In the genomic region with DNA sequence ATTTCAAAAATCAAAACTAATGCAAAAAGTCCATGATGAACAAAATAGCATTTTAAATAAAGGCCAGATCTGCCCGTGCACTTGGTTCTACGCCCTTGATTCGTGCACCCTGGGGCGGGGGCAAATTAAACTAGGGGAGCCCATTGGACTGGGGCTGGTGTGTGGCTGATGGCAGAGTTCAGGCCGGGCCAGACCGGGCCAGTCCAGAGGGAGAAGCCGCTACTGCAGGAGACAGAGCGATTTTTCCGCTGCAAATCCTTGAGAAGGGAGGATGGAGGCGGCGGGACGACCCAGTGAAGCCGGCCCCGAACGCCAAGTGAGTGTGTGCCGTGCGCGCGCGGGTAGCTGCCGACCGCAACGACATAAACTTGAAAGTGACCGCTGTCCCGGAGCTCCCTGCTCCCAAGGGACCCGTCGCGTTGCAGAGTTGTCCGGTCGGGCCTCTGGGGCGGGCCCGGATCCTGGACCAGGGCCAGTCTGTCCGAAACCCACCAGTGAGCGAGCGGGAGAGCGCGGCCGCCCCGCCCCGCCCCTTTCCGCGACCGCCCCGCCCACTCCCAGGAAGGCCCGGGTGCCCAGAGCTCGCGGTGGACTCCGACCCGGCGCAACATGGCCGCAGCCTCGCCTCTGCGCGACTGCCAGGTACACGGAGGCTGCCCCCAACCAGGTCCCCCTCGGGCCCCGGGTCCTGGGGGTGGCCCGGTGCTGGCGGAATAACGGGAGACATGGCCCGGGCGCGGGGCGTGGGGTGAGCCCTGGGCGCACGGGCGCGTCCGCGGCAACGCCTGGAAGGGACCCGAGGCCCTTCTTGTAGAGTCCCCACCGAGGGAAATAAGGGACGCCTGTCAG, we compare ENCODE assay signal across 8 cellular contexts. TPM values are rescaled to one million over a fixed set of nuclear protein-coding genes. Genes with fewer than 3 reads are reported as not detected.
A peak's percentile ranks its signal among the peaks of the same experiment; 100 is the strongest.
DNase-seq lines count a peak whose midpoint lies in the region; ATAC-seq and TF ChIP-seq lines count a peak whose summit lies in the region.

A gene (plus strand): TSS at position 578 of the 849 bp plus-strand sequence. CDS start 32 bp downstream, at position 610.

- peaks cover 14 to 15% of the 10 kb centered on the region in 2 donors for H3K27me3 Mint-ChIP-seq in CD8-positive, alpha-beta memory T cell
- H3K27me3 Mint-ChIP-seq in T-cell: peaks cover 20 to 21% of the 10 kb centered on the region in 2 donors

- CTCF ChIA-PET in CD8-positive, alpha-beta memory T cell (lab: Charles Lee): interaction anchor here (0.9 to 1.5 kb wide), 5 partner anchors 17 to 153 kb away, joined by 3 to 4 read pairs (median 3); a partner anchor contains a TSS
- CTCF ChIA-PET in T-cell (lab: Charles Lee): interaction anchor here in 1 of 2 donors (1.0 kb wide), 1 partner anchor 17 kb away, joined by 3 read pairs; a partner anchor contains a TSS

- H3K27ac Mint-ChIP-seq in CD8-positive, alpha-beta memory T cell: peak within 1 kb of the TSS; percentile 50 to 95 (median 72)
- peak within 1 kb of the TSS; percentile 64 to 65 for H3K27ac Mint-ChIP-seq in T-cell

- POLR2A ChIA-PET in CD8-positive, alpha-beta memory T cell (lab: Charles Lee): interaction anchor here (1.8 kb wide), 1 partner anchor 17 kb away, joined by 5 read pairs; a partner anchor contains a TSS
- POLR2A ChIA-PET in T-cell (lab: Charles Lee): interaction anchor here in 1 of 2 donors (0.6 to 1.2 kb wide), 3 partner anchors 17 to 853 kb away, joined by 3 to 11 read pairs (median 4); no protein-coding TSS in a partner anchor

- no peaks in the 10 kb centered on the region for H3K9me3 ChIP-seq in CD8-positive, alpha-beta memory T cell (ENCODE audit: low read length)
- peaks cover 0 to 6% (median 0%) of the 10 kb centered on the region in 11 donors for H3K9me3 ChIP-seq in heart right ventricle
- H3K9me3 ChIP-seq in parathyroid adenoma (ENCODE audit: control insufficient read depth, low read length): no peaks in the 10 kb centered on the region

- peak within 1 kb of the TSS; percentile 98 for H2AFZ ChIP-seq in parathyroid adenoma

- ATAC-seq in GM19455 (IDR thresholded peaks at IDR 0.05; ENCODE audit: unreplicated experiment) (peak; percentile 86), T-cell (replicated peaks in 1 of 4) (peak; percentile 82 to 90 (median 86)), heart right ventricle (peak; percentile 97 to 99 (median 98))

- peaks cover 4% of the 10 kb centered on the region for H3K4me1 ChIP-seq in CD8-positive, alpha-beta memory T cell (ENCODE audit: insufficient read depth, low read length)
- H3K4me1 ChIP-seq in heart right ventricle (peaks cover 0 to 39% (median 29%) of the 10 kb centered on the region in 9 donors), parathyroid adenoma (no peaks in the 10 kb centered on the region)

- 1% methylated on average over 72 to 73 of the region's 74 CpGs for WGBS in heart right ventricle, 2 donors

- intact Hi-C loops in heart right ventricle (cut with DNase I): loop anchor here in 2 of 10 donors (2.0 to 5.0 kb wide), 2 partner anchors 17 to 35 kb away; a partner anchor contains a TSS

- peak; percentile 33 to 71 (median 59) for DNase-seq in CD8-positive, alpha-beta memory T cell
- DNase-seq in T-cell: peak in 24 of 34 experiments; percentile 15 to 54 (median 38)
- DNase-seq in anterior cingulate cortex (lab: John Stamatoyannopoulos, UW): peak in 57 of 58 donors; percentile 25 to 89 (median 74)
- peak; percentile 96 for DNase-seq in heart right ventricle
- no peak for DNase-seq in NCI-H2107 (lab: John Stamatoyannopoulos, UW)

- no peaks in the 10 kb centered on the region for H3K9me3 Mint-ChIP-seq in CD8-positive, alpha-beta memory T cell
- no peaks in the 10 kb centered on the region for H3K9me3 Mint-ChIP-seq in T-cell

- no peak for TF ChIP-seq EP300 in Ishikawa (IDR thresholded peaks at IDR 0.05; ENCODE audit: borderline replicate concordance)

- peaks cover 18 to 32% (median 25%) of the 10 kb centered on the region in 3 donors for H3K4me1 Mint-ChIP-seq in CD8-positive, alpha-beta memory T cell
- peaks cover 15 to 25% (median 20%) of the 10 kb centered on the region in 3 donors for H3K4me1 Mint-ChIP-seq in T-cell

- no peak within 1 kb of the TSS for H3K27ac ChIP-seq in CD8-positive, alpha-beta memory T cell (ENCODE audit: low read depth, low read length)
- H3K27ac ChIP-seq in heart right ventricle (peak within 1 kb of the TSS; percentile 72 to 95 (median 88)), parathyroid adenoma (peak within 1 kb of the TSS; percentile 78)

- H3K9ac ChIP-seq in parathyroid adenoma: peak within 1 kb of the TSS; percentile 46

- no peak for TF ChIP-seq RAD21 in Ishikawa (IDR thresholded peaks at IDR 0.05; ENCODE audit: low read depth)

- peak within 1 kb of the TSS; percentile 66 for H3K4me3 ChIP-seq in CD8-positive, alpha-beta memory T cell (ENCODE audit: low read length)
- H3K4me3 ChIP-seq in heart right ventricle (peak within 1 kb of the TSS; percentile 30 to 95 (median 82)), parathyroid adenoma (ENCODE audit: low read depth, low read length) (peak within 1 kb of the TSS; percentile 61)

- no peaks in the 10 kb centered on the region for H3K36me3 ChIP-seq in CD8-positive, alpha-beta memory T cell (ENCODE audit: insufficient read depth, low read length)
- H3K36me3 ChIP-seq in heart right ventricle (peaks cover 0 to 34% (median 4%) of the 10 kb centered on the region in 9 donors), parathyroid adenoma (ENCODE audit: control insufficient read depth, insufficient read depth, low read length) (no peaks in the 10 kb centered on the region)

- peak within 1 kb of the TSS; percentile 88 to 95 (median 91) for H3K4me3 Mint-ChIP-seq in CD8-positive, alpha-beta memory T cell
- peak within 1 kb of the TSS; percentile 89 to 95 (median 90) for H3K4me3 Mint-ChIP-seq in T-cell

- TF ChIP-seq CTCF in heart right ventricle (IDR thresholded peaks at IDR 0.05) (no peak), parathyroid adenoma (IDR thresholded peaks at IDR 0.05) (no peak)

- H3K79me2 ChIP-seq in parathyroid adenoma: no peaks in the 10 kb centered on the region

- peaks cover 7% of the 10 kb centered on the region for H3K27me3 ChIP-seq in CD8-positive, alpha-beta memory T cell (ENCODE audit: insufficient read depth, low read length, poor library complexity, severe bottlenecking)
- no peaks in the 10 kb centered on the region for H3K27me3 ChIP-seq in heart right ventricle
- no peaks in the 10 kb centered on the region for H3K27me3 ChIP-seq in parathyroid adenoma (ENCODE audit: control insufficient read depth, insufficient read depth, low read length)

- H3K4me2 ChIP-seq in parathyroid adenoma (ENCODE audit: low read length): peak within 1 kb of the TSS; percentile 80

- peaks cover 0 to 15% (median 6%) of the 10 kb centered on the region in 3 donors for H3K36me3 Mint-ChIP-seq in CD8-positive, alpha-beta memory T cell
- H3K36me3 Mint-ChIP-seq in T-cell: no peaks in the 10 kb centered on the region

TF ChIP-seq in Ishikawa, 13 proteins besides CTCF, POLR2A, EP300 and RAD21 (continues in another document):
- no peak for TF ChIP-seq FOXM1 (IDR thresholded peaks at IDR 0.05; ENCODE audit: borderline replicate concordance, low read depth)
- TF ChIP-seq TEAD4 (IDR thresholded peaks at IDR 0.05): no peak
- TF ChIP-seq, protein P1, sequence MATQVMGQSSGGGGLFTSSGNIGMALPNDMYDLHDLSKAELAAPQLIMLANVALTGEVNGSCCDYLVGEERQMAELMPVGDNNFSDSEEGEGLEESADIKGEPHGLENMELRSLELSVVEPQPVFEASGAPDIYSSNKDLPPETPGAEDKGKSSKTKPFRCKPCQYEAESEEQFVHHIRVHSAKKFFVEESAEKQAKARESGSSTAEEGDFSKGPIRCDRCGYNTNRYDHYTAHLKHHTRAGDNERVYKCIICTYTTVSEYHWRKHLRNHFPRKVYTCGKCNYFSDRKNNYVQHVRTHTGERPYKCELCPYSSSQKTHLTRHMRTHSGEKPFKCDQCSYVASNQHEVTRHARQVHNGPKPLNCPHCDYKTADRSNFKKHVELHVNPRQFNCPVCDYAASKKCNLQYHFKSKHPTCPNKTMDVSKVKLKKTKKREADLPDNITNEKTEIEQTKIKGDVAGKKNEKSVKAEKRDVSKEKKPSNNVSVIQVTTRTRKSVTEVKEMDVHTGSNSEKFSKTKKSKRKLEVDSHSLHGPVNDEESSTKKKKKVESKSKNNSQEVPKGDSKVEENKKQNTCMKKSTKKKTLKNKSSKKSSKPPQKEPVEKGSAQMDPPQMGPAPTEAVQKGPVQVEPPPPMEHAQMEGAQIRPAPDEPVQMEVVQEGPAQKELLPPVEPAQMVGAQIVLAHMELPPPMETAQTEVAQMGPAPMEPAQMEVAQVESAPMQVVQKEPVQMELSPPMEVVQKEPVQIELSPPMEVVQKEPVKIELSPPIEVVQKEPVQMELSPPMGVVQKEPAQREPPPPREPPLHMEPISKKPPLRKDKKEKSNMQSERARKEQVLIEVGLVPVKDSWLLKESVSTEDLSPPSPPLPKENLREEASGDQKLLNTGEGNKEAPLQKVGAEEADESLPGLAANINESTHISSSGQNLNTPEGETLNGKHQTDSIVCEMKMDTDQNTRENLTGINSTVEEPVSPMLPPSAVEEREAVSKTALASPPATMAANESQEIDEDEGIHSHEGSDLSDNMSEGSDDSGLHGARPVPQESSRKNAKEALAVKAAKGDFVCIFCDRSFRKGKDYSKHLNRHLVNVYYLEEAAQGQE (IDR thresholded peaks at IDR 0.05; ENCODE audit: low read depth): no peak
- no peak for TF ChIP-seq EGR1 (IDR thresholded peaks at IDR 0.05)
- peak; percentile 82 for TF ChIP-seq TAF1 (IDR thresholded peaks at IDR 0.05; ENCODE audit: low read depth)
- TF ChIP-seq, protein P2, sequence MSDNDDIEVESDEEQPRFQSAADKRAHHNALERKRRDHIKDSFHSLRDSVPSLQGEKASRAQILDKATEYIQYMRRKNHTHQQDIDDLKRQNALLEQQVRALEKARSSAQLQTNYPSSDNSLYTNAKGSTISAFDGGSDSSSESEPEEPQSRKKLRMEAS (IDR thresholded peaks at IDR 0.05): no peak; the same call in 1 of the 2 replicates
- peak; percentile 90 for TF ChIP-seq YY1 (IDR thresholded peaks at IDR 0.05; ENCODE audit: low read depth)
- no peak for TF ChIP-seq CREB1 (IDR thresholded peaks at IDR 0.05; ENCODE audit: low read depth)
- TF ChIP-seq, protein P3, sequence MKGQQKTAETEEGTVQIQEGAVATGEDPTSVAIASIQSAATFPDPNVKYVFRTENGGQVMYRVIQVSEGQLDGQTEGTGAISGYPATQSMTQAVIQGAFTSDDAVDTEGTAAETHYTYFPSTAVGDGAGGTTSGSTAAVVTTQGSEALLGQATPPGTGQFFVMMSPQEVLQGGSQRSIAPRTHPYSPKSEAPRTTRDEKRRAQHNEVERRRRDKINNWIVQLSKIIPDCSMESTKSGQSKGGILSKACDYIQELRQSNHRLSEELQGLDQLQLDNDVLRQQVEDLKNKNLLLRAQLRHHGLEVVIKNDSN (IDR thresholded peaks at IDR 0.05): no peak
- TF ChIP-seq CEBPB (IDR thresholded peaks at IDR 0.05): no peak
- TF ChIP-seq NFIC (IDR thresholded peaks at IDR 0.05): peak; percentile 69
- TF ChIP-seq TCF12 (IDR thresholded peaks at IDR 0.05; ENCODE audit: low read depth): no peak; the same call in 1 of the 2 replicates

RNA-seq across cellular contexts. Expression of the gene that starts here (rescaled TPM):
- 10 to 100 TPM; 17.4 to 20.0 TPM for total RNA-seq in CD8-positive, alpha-beta memory T cell
- 15.6 TPM for polyA plus RNA-seq in CD8-positive, alpha-beta memory T cell
- total RNA-seq in T-cell (10 to 100 TPM in 2 of 5 donors, 1 to 10 TPM in 3; 6.8 to 21.6 (median 9.5) TPM), heart right ventricle (10 to 100 TPM; 20.5 to 29.2 (median 26.1) TPM)
- 10 to 100 TPM; 22.2 to 27.2 TPM for polyA plus RNA-seq in heart right ventricle
